Comparison of ENCODE assay signal across 8 cellular contexts in the genomic region with DNA sequence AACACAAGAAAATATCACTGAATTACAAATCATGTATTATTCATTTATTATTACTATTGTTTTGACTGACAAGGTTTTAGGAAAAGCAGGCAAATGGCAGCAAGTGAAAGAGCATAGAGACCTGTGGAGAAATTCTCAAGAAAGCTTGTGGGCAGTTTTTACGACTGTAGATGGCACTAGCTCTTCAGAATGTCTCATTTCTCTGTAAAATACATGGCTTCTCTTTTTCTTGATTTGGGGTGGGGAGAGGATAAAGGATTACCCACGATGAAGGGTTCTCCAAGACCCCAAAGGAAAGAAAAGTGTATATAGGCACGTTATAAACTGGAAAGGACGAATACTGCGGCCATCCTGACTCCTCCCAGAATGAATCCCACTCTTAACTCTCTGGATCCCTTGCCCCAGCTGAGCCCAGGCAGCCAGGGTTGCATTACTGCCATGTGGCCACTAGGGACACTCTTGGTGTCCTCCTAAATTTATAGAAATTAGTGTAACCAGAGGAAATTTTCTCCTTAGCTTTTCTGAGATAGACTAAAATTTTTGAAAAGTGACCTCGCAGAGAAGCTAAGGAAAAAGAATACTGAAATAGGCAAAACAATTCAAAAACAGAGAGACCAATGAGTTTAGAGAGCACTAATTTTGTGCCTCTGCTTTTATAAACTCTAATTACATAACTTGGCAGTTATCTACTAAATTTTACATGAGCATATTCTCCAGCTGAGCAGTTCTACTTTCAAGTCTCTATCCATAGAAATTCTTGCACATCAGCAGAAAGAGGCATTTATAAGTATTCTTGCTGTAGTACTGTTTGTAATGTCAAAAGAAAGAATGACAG. TPM values are rescaled to one million over a fixed set of nuclear protein-coding genes. Genes with fewer than 3 reads are reported as not detected.
DNase-seq lines count a peak whose midpoint lies in the region; ATAC-seq and TF ChIP-seq lines count a peak whose summit lies in the region.

No MANE protein-coding gene starts in this region.

- DNase-seq in activated T-cell treated with anti-CD3 and anti-CD28 coated beads, Interleukin-2, amount 50 U/mL, for 48 hours: peak; percentile 45 to 46
- no peak for DNase-seq in activated T-cell treated with anti-CD3 and anti-CD28 coated beads, Interleukin-2, amount 50 U/mL, for 1 hour
- DNase-seq in UCSD-AML1 (lab: John Stamatoyannopoulos, UW; ENCODE audit: unreplicated experiment): peak; percentile 18
- DNase-seq in fibroblast of lung (ENCODE audit: low read depth in 2 of 2): peak; percentile 3 to 11
- DNase-seq in nephron progenitor cell: peak; percentile 73
- no peak for DNase-seq in occipital lobe (lab: John Stamatoyannopoulos, UW)
- no peak for DNase-seq in NCI-H2107 (lab: John Stamatoyannopoulos, UW)

- no peak overlapping the region for H3K9ac ChIP-seq in fibroblast of lung (ENCODE audit: insufficient read depth, low read length)

- no peaks in the 10 kb centered on the region for H3K79me2 ChIP-seq in fibroblast of lung (ENCODE audit: control insufficient read depth, insufficient read depth, low read length)

- TF ChIP-seq CTCF in fibroblast of lung (conservative IDR thresholded peaks at IDR 0.05 in 1 of 2, IDR thresholded peaks at IDR 0.05 in 1 of 2; ENCODE audit: low read depth in 1 of 2, low read length in 2 of 2) (peak; percentile 60 to 76), nephron progenitor cell (IDR thresholded peaks at IDR 0.05) (peak; percentile 98)

- ATAC-seq in HG03280 (IDR thresholded peaks at IDR 0.05; ENCODE audit: unreplicated experiment): peak; percentile 75

- no peaks in the 10 kb centered on the region for H3K4me1 ChIP-seq in fibroblast of lung (ENCODE audit: control insufficient read depth, extremely low read depth, insufficient read depth, low read length)

- no peaks in the 10 kb centered on the region for H3K4me1 Mint-ChIP-seq in nephron progenitor cell

- no peak overlapping the region for H3K4me2 ChIP-seq in fibroblast of lung (ENCODE audit: extremely low read depth, insufficient read depth, low read length)

- H4K20me1 ChIP-seq in fibroblast of lung (ENCODE audit: control insufficient read depth, extremely low read depth, insufficient read depth, low read length): no peaks in the 10 kb centered on the region

- H2AFZ ChIP-seq in fibroblast of lung (ENCODE audit: low read length): no peak overlapping the region

- no peaks in the 10 kb centered on the region for H3K27me3 ChIP-seq in fibroblast of lung (ENCODE audit: control insufficient read depth, insufficient read depth, low read length)

- H3K4me3 ChIP-seq in fibroblast of lung (replicated peaks in 1 of 4; ENCODE audit: control extremely low read depth in 1 of 4, insufficient read depth in 1 of 4, low read depth in 3 of 4, low read length in 4 of 4): no peak overlapping the region

- H3K36me3 Mint-ChIP-seq in nephron progenitor cell (ENCODE audit: low read depth): peaks cover 5% of the 10 kb centered on the region

- H3K4me3 Mint-ChIP-seq in nephron progenitor cell: peak overlapping the region; percentile 80

- H3K27ac ChIP-seq in fibroblast of lung (ENCODE audit: insufficient read depth, low read length): no peak overlapping the region

- no peak overlapping the region for H3K27ac Mint-ChIP-seq in nephron progenitor cell

- H3K27me3 Mint-ChIP-seq in nephron progenitor cell (ENCODE audit: low read depth, poor library complexity): peaks cover 10% of the 10 kb centered on the region

- H3K9me3 ChIP-seq in fibroblast of lung (ENCODE audit: control insufficient read depth, insufficient read depth, low read depth, low read length): no peaks in the 10 kb centered on the region

- H3K9me3 Mint-ChIP-seq in nephron progenitor cell: peaks cover 26% of the 10 kb centered on the region

- no peaks in the 10 kb centered on the region for H3K36me3 ChIP-seq in fibroblast of lung (ENCODE audit: control insufficient read depth, insufficient read depth, low read length)

RNA-seq across cellular contexts. Expression of a gene that starts 37.7 kb away (rescaled TPM):
- total RNA-seq in fibroblast of lung: under 0.01 and 0.26 TPM in 2 replicates
- polyA plus RNA-seq in fibroblast of lung: 0.05 and 0.06 TPM in 2 replicates
- polyA plus RNA-seq in fibroblast of lung (2012): 0.03 TPM in 2 replicates
- 0.07 TPM in 1 of 2 replicates, not detected in the other for polyA minus RNA-seq in fibroblast of lung (ENCODE audit: low replicate concordance)
- total RNA-seq in occipital lobe: 25.7 TPM

Comparison
In these comparisons a context has a peak if more than half of its experiments do, and no peak if none do; other contexts are left out.
1. DNase-seq: peak in activated T-cell treated with anti-CD3 and anti-CD28 coated beads, Interleukin-2, amount 50 U/mL, for 48 hours (2 of 2), UCSD-AML1 (single experiment), fibroblast of lung (2 of 2) and nephron progenitor cell (single experiment); none in activated T-cell treated with anti-CD3 and anti-CD28 coated beads, Interleukin-2, amount 50 U/mL, for 1 hour (single experiment), occipital lobe (single experiment) and NCI-H2107 (single experiment).
2. RNA of a gene that starts 37.7 kb away (total RNA-seq): 25.7 TPM in occipital lobe (single experiment); under 0.01 to 0.26 TPM in fibroblast of lung; every median in the first group is over 10 times any median in the second.